Comparison of ENCODE assay signal across 8 cellular contexts in genomic region chr1:85200870-85201339, GRCh38. TPM values are rescaled to one million over a fixed set of nuclear protein-coding genes. Genes with fewer than 3 reads are reported as not detected.
DNase-seq lines count a peak whose midpoint lies in the region; ATAC-seq, FAIRE-seq and TF ChIP-seq lines count a peak whose summit lies in the region.

TSS of gene SYDE2 (minus strand) at chr1:85201016. CDS start at chr1:85200996, 20 bp downstream.

- intact Hi-C loops in pancreas (cut with DNase I) = loop anchor here in 1 of 3 donors (10.0 kb wide), 1 partner anchor 54 kb away; the partner anchor contains the start of gene C1orf52
- intact Hi-C loops in tibial artery (cut with DNase I; ENCODE audit: low total_unique reads) = loop anchor here (5.0 kb wide), 1 partner anchor 56 kb away; the partner anchor contains the start of gene C1orf52

- FAIRE-seq in pancreas (lab: Jason Lieb, UNC) = no peak

- H3K27me3 Mint-ChIP-seq in glutamatergic neuron (ENCODE audit: unreplicated experiment) = peaks cover 10% of the 10 kb centered on the region

- H3K27me3 ChIP-seq in HUES64 (ENCODE audit: insufficient read depth, low read length) = no peaks in the 10 kb centered on the region
- no peaks in the 10 kb centered on the region for H3K27me3 ChIP-seq in RWPE2 (ENCODE audit: insufficient read depth, poor library complexity, severe bottlenecking)
- no peaks in the 10 kb centered on the region for H3K27me3 ChIP-seq in pancreas
- no peaks in the 10 kb centered on the region for H3K27me3 ChIP-seq in tibial artery

- peak; percentile 90 for DNase-seq in DMS 273 (lab: John Stamatoyannopoulos, UW; ENCODE audit: unreplicated experiment)
- peak; percentile 73 for DNase-seq in RWPE2 (ENCODE audit: low spot score)
- DNase-seq in activated naive CD4-positive, alpha-beta T cell treated with Interleukin-2 at 50 U/mL for 16 hours = peak; percentile 72
- DNase-seq in glutamatergic neuron = peak; percentile 59
- peak; percentile 81 to 92 (median 86) for DNase-seq in pancreas
- peak; percentile 68 to 87 for DNase-seq in tibial artery

- no peaks in the 10 kb centered on the region for H3K36me3 Mint-ChIP-seq in glutamatergic neuron (ENCODE audit: unreplicated experiment)

- H3K4me3 ChIP-seq in HUES64 (ENCODE audit: low read length) (peak within 1 kb of the TSS; percentile 79), RWPE2 (ENCODE audit: severe bottlenecking) (peak within 1 kb of the TSS; percentile 87), pancreas (peak within 1 kb of the TSS; percentile 60 to 94 (median 86)), tibial artery (peak within 1 kb of the TSS; percentile 70 to 92)

- no peak within 1 kb of the TSS for H3K27ac Mint-ChIP-seq in glutamatergic neuron (ENCODE audit: unreplicated experiment)

- peak within 1 kb of the TSS; percentile 99 for H3K27ac ChIP-seq in HUES64 (ENCODE audit: low read depth, low read length)
- peak within 1 kb of the TSS; percentile 72 for H3K27ac ChIP-seq in RWPE2 (ENCODE audit: poor library complexity, severe bottlenecking)
- H3K27ac ChIP-seq in pancreas = peak within 1 kb of the TSS; percentile 96 to 97 (median 97)
- H3K27ac ChIP-seq in tibial artery = peak within 1 kb of the TSS; percentile 96

- peak within 1 kb of the TSS; percentile 89 for H3K9ac ChIP-seq in HUES64 (ENCODE audit: low read depth, low read length)

- no peaks in the 10 kb centered on the region for H3K4me1 Mint-ChIP-seq in glutamatergic neuron (ENCODE audit: low read depth, unreplicated experiment)

- H3K9me3 ChIP-seq in HUES64 (ENCODE audit: insufficient read depth, low read depth, low read length) (no peaks in the 10 kb centered on the region), RWPE2 (ENCODE audit: severe bottlenecking) (no peaks in the 10 kb centered on the region), pancreas (no peaks in the 10 kb centered on the region), tibial artery (no peaks in the 10 kb centered on the region)

- under 1% methylated on average over 59 of the region's 59 CpGs for WGBS in HUES64
- 0 to 1% methylated on average over 28 to 59 of the region's 59 CpGs for WGBS in pancreas, 2 donors

- ATAC-seq in GM21526 (IDR thresholded peaks at IDR 0.05; ENCODE audit: low FRiP score, unreplicated experiment) (peak; percentile 81), RWPE2 (ENCODE audit: low read depth) (peak; percentile 70), pancreas (peak; percentile 87 to 92 (median 91))

- peaks cover 7% of the 10 kb centered on the region for H3K9me3 Mint-ChIP-seq in glutamatergic neuron (ENCODE audit: unreplicated experiment)

- H3K4me1 ChIP-seq in HUES64 (ENCODE audit: insufficient read depth, low read length) (peaks cover 22% of the 10 kb centered on the region; the same call in 1 of the 2 replicates), RWPE2 (ENCODE audit: insufficient read depth, poor library complexity, severe bottlenecking) (peaks cover 29% of the 10 kb centered on the region), pancreas (peaks cover 10 to 22% (median 14%) of the 10 kb centered on the region in 3 donors), tibial artery (peaks cover 0 to 50% (median 5%) of the 10 kb centered on the region in 4 donors)

- H3K36me3 ChIP-seq in HUES64 (ENCODE audit: insufficient read depth, low read length) (no peaks in the 10 kb centered on the region), RWPE2 (ENCODE audit: low read depth) (no peaks in the 10 kb centered on the region), pancreas (no peaks in the 10 kb centered on the region), tibial artery (no peaks in the 10 kb centered on the region)

- H3K4me3 Mint-ChIP-seq in glutamatergic neuron (ENCODE audit: unreplicated experiment) = peak within 1 kb of the TSS; percentile 81

- TF ChIP-seq CTCF in RWPE2 (IDR thresholded peaks at IDR 0.05; ENCODE audit: poor library complexity, severe bottlenecking) (peak; percentile 16), glutamatergic neuron (IDR thresholded peaks at IDR 0.05; ENCODE audit: partially characterized antibody, unreplicated experiment) (no peak), pancreas (IDR thresholded peaks at IDR 0.05) (no peak), tibial artery (IDR thresholded peaks at IDR 0.05) (no peak)

RNA-seq across cellular contexts. Expression of gene SYDE2, which starts in this region (rescaled TPM):
- 4.3 TPM for polyA plus RNA-seq in HUES64 (2013, experiment 1 of 2)
- 4.5 TPM for polyA plus RNA-seq in HUES64 (2013, experiment 2 of 2)
- total RNA-seq in glutamatergic neuron (ENCODE audit: unreplicated experiment) (1.5 TPM), pancreas (1 to 10 TPM; 4.9 to 6.6 (median 5.5) TPM)
- polyA plus RNA-seq in pancreas = 1 to 10 TPM; 1.3 to 1.6 TPM

Comparison
In these comparisons a context has a peak if more than half of its experiments do, and no peak if none do; other contexts are left out.
1. Peak in every context shown above with its lines: DNase-seq, ATAC-seq, H3K4me3 ChIP-seq and H3K27ac ChIP-seq.